In the genomic region with DNA sequence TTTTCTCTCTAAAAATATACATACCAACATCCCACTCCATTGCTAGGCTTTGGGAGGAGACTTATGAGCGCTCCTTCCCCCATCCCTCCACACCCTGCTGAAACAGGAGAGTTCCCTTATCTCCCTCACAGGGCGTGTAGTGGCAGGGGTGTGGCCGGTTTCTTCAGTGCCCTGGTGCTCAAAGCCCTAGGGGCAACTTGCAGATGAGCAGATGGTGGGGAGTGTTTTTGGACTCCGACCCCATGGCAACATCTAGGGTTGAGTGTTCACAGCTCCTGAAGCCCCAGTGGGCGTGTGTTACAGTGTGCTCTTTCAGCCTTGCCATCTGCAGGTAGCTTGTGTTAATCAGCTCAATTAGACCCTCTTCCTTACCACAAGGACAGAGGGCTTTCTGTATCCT, we compare ENCODE assay signal across 9 cellular contexts.
DNase-seq lines count a peak whose midpoint lies in the region; ATAC-seq and TF ChIP-seq lines count a peak whose summit lies in the region.
"Had no signal": no experiment of that assay in that cellular context is flagged by ENCODE, and none has a peak within 500 bp of the region (broad histone marks: within the 10 kb centered on the region; RNA-seq: fewer than 3 reads in every experiment).

No MANE protein-coding gene starts in this region.

- peaks cover 0 to under 1% (median 0%) of the 10 kb centered on the region in 4 donors for H3K9me3 ChIP-seq in tibial nerve
- no peaks in the 10 kb centered on the region for H3K9me3 ChIP-seq in testis
- no peaks in the 10 kb centered on the region for H3K9me3 ChIP-seq in CD4-positive, alpha-beta T cell (ENCODE audit: control insufficient read depth, low read length)

- DNase-seq in D341Med (ENCODE audit: low spot score) (peak; percentile 75), tibial nerve (ENCODE audit: low spot score in 2 of 2) (no peak), testis (no peak)
- DNase-seq in T-helper 2 cell treated with Interferon-gamma antibody and Interleukin-4, amounts not matched to agents 5 μg/mL and 100 μg/mL, for 36 hours (ENCODE audit: low spot score), result no peak
- DNase-seq in CD4-positive, alpha-beta T cell, result no peak
- DNase-seq: effector CD8-positive, alpha-beta T cell had no signal

- no peaks in the 10 kb centered on the region for H3K27me3 Mint-ChIP-seq in IgD-negative memory B cell
- H3K27me3 Mint-ChIP-seq in T-helper 2 cell treated with Interferon-gamma antibody and Interleukin-4, amounts not matched to agents 5 μg/mL and 100 μg/mL, for 36 hours (ENCODE audit: low read depth), result no peaks in the 10 kb centered on the region
- no peaks in the 10 kb centered on the region for H3K27me3 Mint-ChIP-seq in CD4-positive, alpha-beta T cell

- H3K4me3 ChIP-seq in tibial nerve, result no peak overlapping the region
- H3K4me3 ChIP-seq in testis, result no peak overlapping the region

- 66 to 82% methylated on average over 5 of the region's 5 CpGs for WGBS in tibial nerve, 2 donors
- WGBS in testis, 2 donors, result 74 to 90% methylated on average over 3 to 5 of the region's 5 CpGs

- TF ChIP-seq CTCF in tibial nerve (IDR thresholded peaks at IDR 0.05) (no peak), testis (IDR thresholded peaks at IDR 0.05) (no peak)
- TF ChIP-seq CTCF in CD4-positive, alpha-beta T cell (IDR thresholded peaks at IDR 0.05), result no peak

- H3K4me1 ChIP-seq in tibial nerve (peaks cover 0 to 4% (median 0%) of the 10 kb centered on the region in 4 donors), testis (no peaks in the 10 kb centered on the region)

- H3K27ac Mint-ChIP-seq in IgD-negative memory B cell, result peak overlapping the region; percentile 99 to 100 (median 100)
- H3K27ac Mint-ChIP-seq in T-helper 2 cell treated with Interferon-gamma antibody and Interleukin-4, amounts not matched to agents 5 μg/mL and 100 μg/mL, for 36 hours, result no peak overlapping the region
- H3K27ac Mint-ChIP-seq in CD4-positive, alpha-beta T cell, result no peak overlapping the region

- ATAC-seq in GM21619 (IDR thresholded peaks at IDR 0.05; ENCODE audit: unreplicated experiment), result peak; percentile 33
- no peak for ATAC-seq in CD4-positive, alpha-beta T cell (ENCODE audit: poor library complexity)

- H3K36me3 ChIP-seq in tibial nerve, result no peaks in the 10 kb centered on the region
- no peaks in the 10 kb centered on the region for H3K36me3 ChIP-seq in testis (ENCODE audit: low read depth, missing control alignments)

- TF ChIP-seq POLR2A in tibial nerve (IDR thresholded peaks at IDR 0.05) (no peak), testis (IDR thresholded peaks at IDR 0.05) (no peak)

- H3K9me3 Mint-ChIP-seq in IgD-negative memory B cell, result peaks cover 6 to 28% (median 18%) of the 10 kb centered on the region in 3 donors
- H3K9me3 Mint-ChIP-seq in T-helper 2 cell treated with Interferon-gamma antibody and Interleukin-4, amounts not matched to agents 5 μg/mL and 100 μg/mL, for 36 hours, result peaks cover 19% of the 10 kb centered on the region
- H3K9me3 Mint-ChIP-seq in CD4-positive, alpha-beta T cell, result peaks cover 6% of the 10 kb centered on the region

- H3K4me3 Mint-ChIP-seq in IgD-negative memory B cell, result peak overlapping the region; percentile 88 to 97 (median 92)
- H3K4me3 Mint-ChIP-seq in T-helper 2 cell treated with Interferon-gamma antibody and Interleukin-4, amounts not matched to agents 5 μg/mL and 100 μg/mL, for 36 hours, result no peak overlapping the region
- no peak overlapping the region for H3K4me3 Mint-ChIP-seq in CD4-positive, alpha-beta T cell

- no peaks in the 10 kb centered on the region for H3K27me3 ChIP-seq in tibial nerve
- no peaks in the 10 kb centered on the region for H3K27me3 ChIP-seq in testis
- no peaks in the 10 kb centered on the region for H3K27me3 ChIP-seq in CD4-positive, alpha-beta T cell (ENCODE audit: control insufficient read depth, insufficient read depth, low read length)

- peak overlapping the region; percentile 29 for H3K27ac ChIP-seq in cingulate gyrus (ENCODE audit: low read depth, low read length)
- peak overlapping the region in 1 of 4 donors; percentile 74 for H3K27ac ChIP-seq in tibial nerve
- H3K27ac ChIP-seq in testis, result no peak overlapping the region
- H3K27ac ChIP-seq in CD4-positive, alpha-beta T cell (ENCODE audit: low read depth, low read length), result no peak overlapping the region

- peaks cover 13% of the 10 kb centered on the region for H3K36me3 Mint-ChIP-seq in IgD-negative memory B cell
- H3K36me3 Mint-ChIP-seq in T-helper 2 cell treated with Interferon-gamma antibody and Interleukin-4, amounts not matched to agents 5 μg/mL and 100 μg/mL, for 36 hours (ENCODE audit: low read depth), result no peaks in the 10 kb centered on the region
- no peaks in the 10 kb centered on the region for H3K36me3 Mint-ChIP-seq in CD4-positive, alpha-beta T cell (ENCODE audit: low read depth)

- intact Hi-C loops in testis (cut with DNase I; ENCODE audit: low total_unique reads), result no loop called here
- intact Hi-C loops in CD4-positive, alpha-beta T cell (cut with DNase I, micrococcal nuclease), result no loop called here

- H3K4me1 Mint-ChIP-seq in IgD-negative memory B cell, result peaks cover 50 to 60% (median 58%) of the 10 kb centered on the region in 3 donors
- H3K4me1 Mint-ChIP-seq in T-helper 2 cell treated with Interferon-gamma antibody and Interleukin-4, amounts not matched to agents 5 μg/mL and 100 μg/mL, for 36 hours (ENCODE audit: low read depth), result no peaks in the 10 kb centered on the region
- no peaks in the 10 kb centered on the region for H3K4me1 Mint-ChIP-seq in CD4-positive, alpha-beta T cell (ENCODE audit: low read depth)

- TF ChIP-seq EP300 in tibial nerve (IDR thresholded peaks at IDR 0.05), result no peak

- POLR2A ChIA-PET in CD4-positive, alpha-beta T cell (lab: Charles Lee), result no interaction called here

- CTCF ChIA-PET in CD4-positive, alpha-beta T cell (lab: Charles Lee), result no interaction called here

Comparison
In these comparisons a context has a peak if more than half of its experiments do, and no peak if none do; other contexts are left out.
1. H3K27ac Mint-ChIP-seq: peak in IgD-negative memory B cell (3 of 3); none in T-helper 2 cell treated with Interferon-gamma antibody and Interleukin-4, amounts not matched to agents 5 μg/mL and 100 μg/mL, for 36 hours (single experiment) and CD4-positive, alpha-beta T cell (single experiment).
2. H3K4me3 Mint-ChIP-seq: peak in IgD-negative memory B cell (4 of 4); none in T-helper 2 cell treated with Interferon-gamma antibody and Interleukin-4, amounts not matched to agents 5 μg/mL and 100 μg/mL, for 36 hours (single experiment) and CD4-positive, alpha-beta T cell (single experiment).